8 cellular contexts compared by ENCODE assay signal in the genomic region with DNA sequence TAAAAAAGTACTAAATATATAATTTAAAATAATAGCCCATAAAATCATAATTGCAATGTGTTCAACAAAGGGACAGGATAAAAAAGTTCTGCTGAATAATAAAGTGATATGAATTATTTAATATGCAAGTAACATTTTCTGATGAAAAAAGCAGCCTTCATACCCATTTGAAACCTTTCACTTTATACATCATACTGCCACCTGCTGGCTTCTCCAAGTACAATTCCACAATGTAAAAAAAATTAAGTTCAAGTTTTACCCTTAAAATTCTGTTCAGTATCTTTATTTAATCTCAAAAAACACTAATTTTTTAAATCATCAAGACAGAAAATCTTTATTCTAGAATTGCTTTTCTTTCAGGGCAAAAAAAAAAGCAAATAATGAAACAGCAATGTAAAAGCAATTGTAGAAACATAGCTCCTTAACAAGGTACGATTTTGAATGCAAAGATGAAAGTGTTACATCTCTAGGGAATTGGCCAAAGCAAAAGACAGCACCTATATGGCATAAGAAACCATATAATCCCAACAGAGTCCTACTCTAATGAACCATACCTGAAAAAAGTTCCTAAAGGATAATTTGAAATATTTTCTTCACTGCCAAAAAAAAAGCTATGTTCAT. TPM values are rescaled to one million over a fixed set of nuclear protein-coding genes. Genes with fewer than 3 reads are reported as not detected.
DNase-seq lines count a peak whose midpoint lies in the region; ATAC-seq and TF ChIP-seq lines count a peak whose summit lies in the region.

No MANE protein-coding gene starts in this region.

- no peak overlapping the region for H3K4me3 ChIP-seq in SU-DHL-6 (ENCODE audit: insufficient read depth, low read length, poor library complexity, severe bottlenecking)
- no peak overlapping the region for H3K4me3 ChIP-seq in dorsolateral prefrontal cortex
- H3K4me3 ChIP-seq in neural cell (ENCODE audit: low read length), result no peak overlapping the region

- intact Hi-C loops in dorsolateral prefrontal cortex (cut with DNase I), result loop anchor here (2.0 to 10.0 kb wide), 3 partner anchors 94 to 276 kb away; no protein-coding TSS in a partner anchor

- H3K9me2 ChIP-seq in SU-DHL-6 (replicated peaks; ENCODE audit: insufficient read depth, low read length), result no peaks in the 10 kb centered on the region
- H3K9me2 ChIP-seq in neural cell (ENCODE audit: insufficient read depth, low read length), result no peaks in the 10 kb centered on the region

- H4K20me1 ChIP-seq in SU-DHL-6 (ENCODE audit: low read depth, low read length) (no peaks in the 10 kb centered on the region), neural cell (ENCODE audit: insufficient read depth) (no peaks in the 10 kb centered on the region)

- H2AFZ ChIP-seq in SU-DHL-6 (ENCODE audit: low read depth, low read length, severe bottlenecking) (no peak overlapping the region), neural cell (ENCODE audit: low read depth, low read length) (no peak overlapping the region)

- no peak for ATAC-seq in HG02970 (IDR thresholded peaks at IDR 0.05; ENCODE audit: low FRiP score, unreplicated experiment)

- no peak overlapping the region for H3K9ac ChIP-seq in SU-DHL-6 (ENCODE audit: low read length)
- H3K9ac ChIP-seq in neural cell (ENCODE audit: low read length), result no peak overlapping the region

- H3F3A ChIP-seq in SU-DHL-6 (ENCODE audit: insufficient read depth), result no peaks in the 10 kb centered on the region; the same call in 1 of the 2 replicates
- H3F3A ChIP-seq in neural cell (ENCODE audit: insufficient read depth, low read length, poor library complexity, severe bottlenecking), result no peaks in the 10 kb centered on the region

- TF ChIP-seq RAD21 in neural cell (conservative IDR thresholded peaks at IDR 0.05), result peak; percentile 74

- peaks cover 34% of the 10 kb centered on the region for H3K36me3 ChIP-seq in SU-DHL-6 (ENCODE audit: low read length)
- H3K36me3 ChIP-seq in neural cell (ENCODE audit: insufficient read depth, low read length), result no peaks in the 10 kb centered on the region

- TF ChIP-seq EP300 in neural cell (conservative IDR thresholded peaks at IDR 0.05; ENCODE audit: poor library complexity, severe bottlenecking), result no peak

- no peak overlapping the region for H3K4me2 ChIP-seq in SU-DHL-6 (ENCODE audit: low read depth, low read length, poor library complexity, severe bottlenecking)
- H3K4me2 ChIP-seq in neural cell (ENCODE audit: low read length), result no peak overlapping the region

- H3K27me3 ChIP-seq in SU-DHL-6 (ENCODE audit: low read length) (no peaks in the 10 kb centered on the region), dorsolateral prefrontal cortex (no peaks in the 10 kb centered on the region), neural cell (ENCODE audit: insufficient read depth, low read depth, low read length) (no peaks in the 10 kb centered on the region)

- no peaks in the 10 kb centered on the region for H3K9me3 ChIP-seq in SU-DHL-6 (ENCODE audit: insufficient read depth, low read length)
- no peaks in the 10 kb centered on the region for H3K9me3 ChIP-seq in neural cell (ENCODE audit: low read length)

- DNase-seq in NCI-H1436 (lab: John Stamatoyannopoulos, UW) (peak; percentile 48), NCI-H1436 treated with DMSO at 0.1 percent for 48 hours (lab: John Stamatoyannopoulos, UW) (no peak), dorsolateral prefrontal cortex (peak in 1 of 10 donors; percentile 21), globus pallidus (ENCODE audit: low spot score) (no peak)

- TF ChIP-seq CTCF in LNCAP (IDR thresholded peaks at IDR 0.05), result peak; percentile 65
- peak; percentile 42 for TF ChIP-seq CTCF in SU-DHL-6 (IDR thresholded peaks at IDR 0.05; ENCODE audit: insufficient read depth, low read length, poor library complexity, severe bottlenecking)
- peak; percentile 67 to 91 (median 81) for TF ChIP-seq CTCF in dorsolateral prefrontal cortex (IDR thresholded peaks at IDR 0.05 in 54 of 56, conservative IDR thresholded peaks at IDR 0.05 in 2 of 56; ENCODE audit: low read depth in 1 of 56, partially characterized antibody in 56 of 56)
- TF ChIP-seq CTCF in neural cell (IDR thresholded peaks at IDR 0.05; ENCODE audit: poor library complexity, severe bottlenecking), result peak; percentile 74

- H3K27ac ChIP-seq in SU-DHL-6 (ENCODE audit: low read depth, low read length), result no peak overlapping the region
- no peak overlapping the region for H3K27ac ChIP-seq in dorsolateral prefrontal cortex
- H3K27ac ChIP-seq in neural cell (ENCODE audit: low read length), result no peak overlapping the region

- H3K79me2 ChIP-seq in SU-DHL-6 (ENCODE audit: insufficient read depth, low read length) (no peaks in the 10 kb centered on the region), neural cell (replicated peaks; ENCODE audit: insufficient read depth, low read length) (no peaks in the 10 kb centered on the region)

TF ChIP-seq in neural cell, 6 proteins besides CTCF, POLR2A, EP300 and RAD21:
- TF ChIP-seq POLR2AphosphoS5 (IDR thresholded peaks at IDR 0.05) (no peak), EZH2 (IDR thresholded peaks at IDR 0.05; ENCODE audit: borderline replicate concordance, insufficient read depth, low read length, poor library complexity, severe bottlenecking) (no peak), SMC3 (conservative IDR thresholded peaks at IDR 0.05; ENCODE audit: poor library complexity) (peak; percentile 88), TAF1 (IDR thresholded peaks at IDR 0.05; ENCODE audit: low read depth) (no peak), MXI1 (conservative IDR thresholded peaks at IDR 0.05; ENCODE audit: poor library complexity, severe bottlenecking) (no peak)
- TF ChIP-seq, protein P1, sequence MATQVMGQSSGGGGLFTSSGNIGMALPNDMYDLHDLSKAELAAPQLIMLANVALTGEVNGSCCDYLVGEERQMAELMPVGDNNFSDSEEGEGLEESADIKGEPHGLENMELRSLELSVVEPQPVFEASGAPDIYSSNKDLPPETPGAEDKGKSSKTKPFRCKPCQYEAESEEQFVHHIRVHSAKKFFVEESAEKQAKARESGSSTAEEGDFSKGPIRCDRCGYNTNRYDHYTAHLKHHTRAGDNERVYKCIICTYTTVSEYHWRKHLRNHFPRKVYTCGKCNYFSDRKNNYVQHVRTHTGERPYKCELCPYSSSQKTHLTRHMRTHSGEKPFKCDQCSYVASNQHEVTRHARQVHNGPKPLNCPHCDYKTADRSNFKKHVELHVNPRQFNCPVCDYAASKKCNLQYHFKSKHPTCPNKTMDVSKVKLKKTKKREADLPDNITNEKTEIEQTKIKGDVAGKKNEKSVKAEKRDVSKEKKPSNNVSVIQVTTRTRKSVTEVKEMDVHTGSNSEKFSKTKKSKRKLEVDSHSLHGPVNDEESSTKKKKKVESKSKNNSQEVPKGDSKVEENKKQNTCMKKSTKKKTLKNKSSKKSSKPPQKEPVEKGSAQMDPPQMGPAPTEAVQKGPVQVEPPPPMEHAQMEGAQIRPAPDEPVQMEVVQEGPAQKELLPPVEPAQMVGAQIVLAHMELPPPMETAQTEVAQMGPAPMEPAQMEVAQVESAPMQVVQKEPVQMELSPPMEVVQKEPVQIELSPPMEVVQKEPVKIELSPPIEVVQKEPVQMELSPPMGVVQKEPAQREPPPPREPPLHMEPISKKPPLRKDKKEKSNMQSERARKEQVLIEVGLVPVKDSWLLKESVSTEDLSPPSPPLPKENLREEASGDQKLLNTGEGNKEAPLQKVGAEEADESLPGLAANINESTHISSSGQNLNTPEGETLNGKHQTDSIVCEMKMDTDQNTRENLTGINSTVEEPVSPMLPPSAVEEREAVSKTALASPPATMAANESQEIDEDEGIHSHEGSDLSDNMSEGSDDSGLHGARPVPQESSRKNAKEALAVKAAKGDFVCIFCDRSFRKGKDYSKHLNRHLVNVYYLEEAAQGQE (IDR thresholded peaks at IDR 0.05; ENCODE audit: borderline replicate concordance), result no peak

RNA-seq across cellular contexts. Expression of a gene that starts 15.0 kb away (rescaled TPM):
- 10 to 100 TPM; 14.8 to 35.5 (median 23.6) TPM for total RNA-seq in dorsolateral prefrontal cortex
- 35.5 and 37.0 TPM in 2 replicates for polyA plus RNA-seq in neural cell
- polyA minus RNA-seq in neural cell, result 33.8 and 40.1 TPM in 2 replicates
